ENCODE assay signal across 1 cellular context in genomic region chr20:35953411-35954199, GRCh38.
A peak's percentile ranks its signal among the peaks of the same experiment; 100 is the strongest.
TF ChIP-seq lines count a peak whose summit lies in the region.

No MANE protein-coding gene starts in this region.

TF ChIP-seq in HEK293, 187 proteins besides CTCF, POLR2A, EP300 and RAD21 (continued from another document):
- peak; percentile 92 for TF ChIP-seq ZBTB6 (tag by site-specific recombination; IDR thresholded peaks at IDR 0.05)
- TF ChIP-seq, protein P1, sequence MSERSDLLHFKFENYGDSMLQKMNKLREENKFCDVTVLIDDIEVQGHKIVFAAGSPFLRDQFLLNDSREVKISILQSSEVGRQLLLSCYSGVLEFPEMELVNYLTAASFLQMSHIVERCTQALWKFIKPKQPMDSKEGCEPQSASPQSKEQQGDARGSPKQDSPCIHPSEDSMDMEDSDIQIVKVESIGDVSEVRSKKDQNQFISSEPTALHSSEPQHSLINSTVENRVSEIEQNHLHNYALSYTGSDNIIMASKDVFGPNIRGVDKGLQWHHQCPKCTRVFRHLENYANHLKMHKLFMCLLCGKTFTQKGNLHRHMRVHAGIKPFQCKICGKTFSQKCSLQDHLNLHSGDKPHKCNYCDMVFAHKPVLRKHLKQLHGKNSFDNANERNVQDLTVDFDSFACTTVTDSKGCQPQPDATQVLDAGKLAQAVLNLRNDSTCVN (tag by site-specific recombination; optimal IDR thresholded peaks at IDR 0.05): peak; percentile 97
- no peak for TF ChIP-seq OSR2 (tag by site-specific recombination; IDR thresholded peaks at IDR 0.05)
- no peak for TF ChIP-seq ZNF133 (tag by site-specific recombination; IDR thresholded peaks at IDR 0.05)
- TF ChIP-seq ZNF544 (tag by site-specific recombination; IDR thresholded peaks at IDR 0.05): no peak
- no peak for TF ChIP-seq IKZF3 (tag by site-specific recombination; IDR thresholded peaks at IDR 0.05)
- TF ChIP-seq ZNF560 (tag by site-specific recombination; IDR thresholded peaks at IDR 0.05; ENCODE audit: borderline replicate concordance): no peak
- TF ChIP-seq ZNF76 (tag by site-specific recombination; IDR thresholded peaks at IDR 0.05; ENCODE audit: borderline replicate concordance, low read depth): no peak
- no peak for TF ChIP-seq MYNN (tag by site-specific recombination; IDR thresholded peaks at IDR 0.05; ENCODE audit: borderline replicate concordance)
- TF ChIP-seq REST (tag by site-specific recombination; IDR thresholded peaks at IDR 0.05): peak; percentile 81
- no peak for TF ChIP-seq ZNF114 (tag by site-specific recombination; IDR thresholded peaks at IDR 0.05)
- TF ChIP-seq ZNF571 (tag by site-specific recombination; IDR thresholded peaks at IDR 0.05): no peak
- TF ChIP-seq ZNF175 (tag by site-specific recombination; IDR thresholded peaks at IDR 0.05): no peak
- TF ChIP-seq ZNF843 (tag by site-specific recombination; IDR thresholded peaks at IDR 0.05): no peak
- no peak for TF ChIP-seq BCL11B (tag by site-specific recombination; IDR thresholded peaks at IDR 0.05; ENCODE audit: low read depth)
- TF ChIP-seq, protein P2, sequence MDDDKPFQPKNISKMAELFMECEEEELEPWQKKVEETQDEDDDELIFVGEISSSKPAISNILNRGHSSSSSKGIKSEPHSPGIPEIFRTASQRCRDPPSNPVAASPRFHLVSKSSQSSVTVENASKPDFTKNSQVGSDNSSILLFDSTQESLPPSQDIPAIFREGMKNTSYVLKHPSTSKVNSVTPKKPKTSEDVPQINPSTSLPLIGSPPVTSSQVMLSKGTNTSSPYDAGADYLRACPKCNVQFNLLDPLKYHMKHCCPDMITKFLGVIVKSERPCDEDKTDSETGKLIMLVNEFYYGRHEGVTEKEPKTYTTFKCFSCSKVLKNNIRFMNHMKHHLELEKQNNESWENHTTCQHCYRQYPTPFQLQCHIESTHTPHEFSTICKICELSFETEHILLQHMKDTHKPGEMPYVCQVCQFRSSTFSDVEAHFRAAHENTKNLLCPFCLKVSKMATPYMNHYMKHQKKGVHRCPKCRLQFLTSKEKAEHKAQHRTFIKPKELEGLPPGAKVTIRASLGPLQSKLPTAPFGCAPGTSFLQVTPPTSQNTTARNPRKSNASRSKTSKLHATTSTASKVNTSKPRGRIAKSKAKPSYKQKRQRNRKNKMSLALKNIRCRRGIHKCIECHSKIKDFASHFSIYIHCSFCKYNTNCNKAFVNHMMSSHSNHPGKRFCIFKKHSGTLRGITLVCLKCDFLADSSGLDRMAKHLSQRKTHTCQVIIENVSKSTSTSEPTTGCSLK (tag by site-specific recombination; IDR thresholded peaks at IDR 0.05): no peak
- TF ChIP-seq ZNF426 (tag by site-specific recombination; IDR thresholded peaks at IDR 0.05): no peak
- TF ChIP-seq ZNF335 (tag by site-specific recombination; conservative IDR thresholded peaks at IDR 0.05): peak; percentile 90
- TF ChIP-seq KLF10 (tag by site-specific recombination; IDR thresholded peaks at IDR 0.05): no peak
- TF ChIP-seq ZNF610 (tag by site-specific recombination; IDR thresholded peaks at IDR 0.05; ENCODE audit: borderline replicate concordance): no peak
- TF ChIP-seq BCL11A (tag by site-specific recombination; IDR thresholded peaks at IDR 0.05; ENCODE audit: low read depth): no peak
- TF ChIP-seq ZNF140 (tag by site-specific recombination; IDR thresholded peaks at IDR 0.05): peak; percentile 18; the same call in 1 of the 2 replicates
- peak; percentile 16; the same call in 1 of the 2 replicates for TF ChIP-seq MEIS1 (CRISPR knock-in tag; IDR thresholded peaks at IDR 0.05; ENCODE audit: borderline replicate concordance)
- no peak for TF ChIP-seq KLF9 (tag by site-specific recombination; IDR thresholded peaks at IDR 0.05; ENCODE audit: low read depth)
- TF ChIP-seq YY1 (tag by site-specific recombination; IDR thresholded peaks at IDR 0.05): no peak
- TF ChIP-seq ZNF157 (tag by site-specific recombination; IDR thresholded peaks at IDR 0.05): no peak
- no peak for TF ChIP-seq ZSCAN4 (tag by site-specific recombination; IDR thresholded peaks at IDR 0.05)
- TF ChIP-seq ZNF433 (tag by site-specific recombination; IDR thresholded peaks at IDR 0.05; ENCODE audit: low read depth): no peak
- no peak for TF ChIP-seq ZNF19 (tag by site-specific recombination; IDR thresholded peaks at IDR 0.05; ENCODE audit: low read depth)
- TF ChIP-seq ZNF221 (tag by site-specific recombination; IDR thresholded peaks at IDR 0.05; ENCODE audit: borderline replicate concordance): no peak
- TF ChIP-seq ZNF621 (tag by site-specific recombination; IDR thresholded peaks at IDR 0.05): no peak
- TF ChIP-seq ZNF501 (tag by site-specific recombination; IDR thresholded peaks at IDR 0.05): 0 out of 2 replicates have a peak, but pooled peaks have one; percentile 18
- no peak for TF ChIP-seq ZNF776 (tag by site-specific recombination; IDR thresholded peaks at IDR 0.05; ENCODE audit: borderline replicate concordance)
- no peak for TF ChIP-seq ZNF514 (tag by site-specific recombination; IDR thresholded peaks at IDR 0.05)
- TF ChIP-seq SP7 (tag by site-specific recombination; IDR thresholded peaks at IDR 0.05): no peak
- TF ChIP-seq ZNF768 (tag by site-specific recombination; IDR thresholded peaks at IDR 0.05): no peak
- no peak for TF ChIP-seq ZNF394 (tag by site-specific recombination; IDR thresholded peaks at IDR 0.05; ENCODE audit: borderline replicate concordance)
- TF ChIP-seq, protein P3, sequence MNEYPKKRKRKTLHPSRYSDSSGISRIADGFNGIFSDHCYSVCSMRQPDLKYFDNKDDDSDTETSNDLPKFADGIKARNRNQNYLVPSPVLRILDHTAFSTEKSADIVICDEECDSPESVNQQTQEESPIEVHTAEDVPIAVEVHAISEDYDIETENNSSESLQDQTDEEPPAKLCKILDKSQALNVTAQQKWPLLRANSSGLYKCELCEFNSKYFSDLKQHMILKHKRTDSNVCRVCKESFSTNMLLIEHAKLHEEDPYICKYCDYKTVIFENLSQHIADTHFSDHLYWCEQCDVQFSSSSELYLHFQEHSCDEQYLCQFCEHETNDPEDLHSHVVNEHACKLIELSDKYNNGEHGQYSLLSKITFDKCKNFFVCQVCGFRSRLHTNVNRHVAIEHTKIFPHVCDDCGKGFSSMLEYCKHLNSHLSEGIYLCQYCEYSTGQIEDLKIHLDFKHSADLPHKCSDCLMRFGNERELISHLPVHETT (tag by site-specific recombination; IDR thresholded peaks at IDR 0.05): no peak
